In the genomic region with DNA sequence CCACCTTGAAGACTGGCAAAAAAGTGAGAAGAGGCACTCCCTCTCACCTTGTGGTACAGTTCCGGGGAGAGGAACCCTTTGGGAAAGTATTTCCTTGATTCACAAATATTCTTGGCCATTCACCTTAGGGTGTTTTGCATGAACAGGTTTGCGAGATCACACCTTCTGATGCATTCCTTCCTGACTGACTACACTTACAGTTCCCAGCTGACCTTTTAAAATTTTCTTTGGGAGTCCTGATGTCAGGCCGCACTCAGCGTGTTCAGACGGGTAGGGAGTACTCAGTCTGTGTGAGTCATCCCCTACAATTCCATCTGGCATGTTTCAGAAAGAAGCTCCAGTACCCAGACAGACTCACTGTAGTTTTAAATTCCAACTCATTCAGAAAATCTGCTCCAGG, we compare ENCODE assay signal across 14 cellular contexts. TPM values are rescaled to one million over a fixed set of nuclear protein-coding genes. Genes with fewer than 3 reads are reported as not detected.
DNase-seq lines count a peak whose midpoint lies in the region; ATAC-seq and TF ChIP-seq lines count a peak whose summit lies in the region.
"Had no signal": no experiment of that assay in that cellular context is flagged by ENCODE, and none has a peak within 500 bp of the region (broad histone marks: within the 10 kb centered on the region; RNA-seq: fewer than 3 reads in every experiment).

No MANE protein-coding gene starts in this region.

- ATAC-seq in HG02642 (IDR thresholded peaks at IDR 0.05; ENCODE audit: poor library complexity, unreplicated experiment): no peak
- no peak for ATAC-seq in GM19452 (IDR thresholded peaks at IDR 0.05; ENCODE audit: unreplicated experiment)
- no peak for ATAC-seq in HG03175 (IDR thresholded peaks at IDR 0.05; ENCODE audit: unreplicated experiment)
- ATAC-seq: activated CD8-positive, alpha-beta memory T cell treated with anti-CD3 and anti-CD28 coated beads, Interleukin-2, amount 10 ng/mL, durations not matched to agents 7 days and 5 days; CD8-positive, alpha-beta T cell; T-helper 17 cell had no signal

- peak; percentile 51 for DNase-seq in DMS 273 treated with DMSO at 0.1 percent for 48 hours (lab: John Stamatoyannopoulos, UW)
- DNase-seq in LoVo (ENCODE audit: low spot score): peak; percentile 31
- peak; percentile 76 for DNase-seq in choroid plexus epithelial cell (ENCODE audit: low read depth)
- DNase-seq in myocyte (ENCODE audit: low read depth): peak; percentile 33
- DNase-seq in NOMO-1 (lab: John Stamatoyannopoulos, UW; ENCODE audit: unreplicated experiment in 2 of 2): no peak
- DNase-seq: activated CD8-positive, alpha-beta memory T cell treated with anti-CD3 and anti-CD28 coated beads, Interleukin-2, amount 10 ng/mL, durations not matched to agents 7 days and 5 days; CD8-positive, alpha-beta T cell; NCI-H526 treated with DMSO at 0.1 percent for 48 hours; T-helper 17 cell had no signal

- no peak for TF ChIP-seq CTCF in choroid plexus epithelial cell (conservative IDR thresholded peaks at IDR 0.05; ENCODE audit: low read depth, low read length)

- no peak overlapping the region for H3K4me3 ChIP-seq in choroid plexus epithelial cell (ENCODE audit: low read depth, low read length)
- H3K4me3 ChIP-seq: adrenal gland had no signal

RNA-seq across cellular contexts. Expression of a gene that starts 1.7 kb away (rescaled TPM):
- not detected in 2 replicates for total RNA-seq in myocyte
- not detected for polyA plus RNA-seq in myocyte (2012)
- total RNA-seq: activated CD8-positive, alpha-beta memory T cell treated with anti-CD3 and anti-CD28 coated beads, Interleukin-2, amount 10 ng/mL, durations not matched to agents 7 days and 5 days; CD8-positive, alpha-beta T cell; liver; T-helper 17 cell had no signal
- polyA plus RNA-seq: liver had no signal

Comparison
In these comparisons a context has a peak if more than half of its experiments do, and no peak if none do; other contexts are left out.
1. DNase-seq: peak in DMS 273 treated with DMSO at 0.1 percent for 48 hours (single experiment), LoVo (single experiment), choroid plexus epithelial cell (single experiment) and myocyte (single experiment); none in NOMO-1 (0 of 2).